Comparison of ENCODE assay signal across 1 cellular context in the genomic region with DNA sequence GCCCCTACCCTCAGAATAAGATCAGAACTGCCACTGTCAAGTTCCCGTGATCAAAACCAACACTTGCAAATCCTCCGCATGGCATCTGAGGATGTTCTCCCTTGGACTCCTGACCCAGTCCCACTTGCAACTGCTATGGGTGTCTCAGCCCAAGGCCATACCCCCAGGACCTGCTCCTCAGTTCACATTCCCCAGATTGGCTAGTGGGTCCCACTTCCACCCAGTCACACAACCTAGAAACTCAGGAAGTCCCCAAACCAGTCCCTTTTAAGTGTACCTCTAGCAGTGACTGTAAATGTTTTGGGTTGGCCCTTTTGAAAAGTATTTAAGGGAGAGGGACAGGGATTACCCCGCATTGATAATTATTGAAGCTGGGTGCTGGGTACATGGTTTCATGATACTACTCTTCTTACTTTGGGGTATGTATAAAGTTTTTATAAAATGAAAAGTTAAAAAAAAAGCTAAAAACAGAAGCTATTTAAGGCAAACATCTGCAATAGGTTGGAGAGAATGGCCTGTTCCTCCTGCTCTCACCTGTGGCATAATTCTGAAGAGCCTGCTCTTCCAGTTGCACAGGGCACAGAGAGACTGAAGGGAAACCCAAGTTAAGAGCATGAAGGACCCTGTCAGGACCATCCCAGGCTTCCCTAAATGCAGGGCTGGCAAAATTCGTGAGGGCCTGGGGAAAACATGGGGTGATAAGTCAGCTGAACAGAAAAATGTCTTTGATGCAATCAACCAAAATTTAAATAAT.
TF ChIP-seq lines count a peak whose summit lies in the region.

No MANE protein-coding gene starts in this region.

TF ChIP-seq in GM23338, 12 proteins besides CTCF, POLR2A, EP300 and RAD21:
- TF ChIP-seq EZH2phosphoT487 (IDR thresholded peaks at IDR 0.05; ENCODE audit: unreplicated experiment) (no peak), ZNF331 (CRISPR knock-in tag; IDR thresholded peaks at IDR 0.05; ENCODE audit: low read depth) (no peak), CREB1 (CRISPR knock-in tag; IDR thresholded peaks at IDR 0.05; ENCODE audit: low read depth) (no peak), ZNF114 (CRISPR knock-in tag; IDR thresholded peaks at IDR 0.05) (no peak), JUNB (IDR thresholded peaks at IDR 0.05; ENCODE audit: unreplicated experiment) (no peak), NANOG (IDR thresholded peaks at IDR 0.05; ENCODE audit: borderline replicate concordance) (no peak), EZH2 (IDR thresholded peaks at IDR 0.05; ENCODE audit: low read depth, unreplicated experiment) (no peak), POLR2AphosphoS5 (IDR thresholded peaks at IDR 0.05; ENCODE audit: low read depth) (no peak)
- TF ChIP-seq, protein P1, sequence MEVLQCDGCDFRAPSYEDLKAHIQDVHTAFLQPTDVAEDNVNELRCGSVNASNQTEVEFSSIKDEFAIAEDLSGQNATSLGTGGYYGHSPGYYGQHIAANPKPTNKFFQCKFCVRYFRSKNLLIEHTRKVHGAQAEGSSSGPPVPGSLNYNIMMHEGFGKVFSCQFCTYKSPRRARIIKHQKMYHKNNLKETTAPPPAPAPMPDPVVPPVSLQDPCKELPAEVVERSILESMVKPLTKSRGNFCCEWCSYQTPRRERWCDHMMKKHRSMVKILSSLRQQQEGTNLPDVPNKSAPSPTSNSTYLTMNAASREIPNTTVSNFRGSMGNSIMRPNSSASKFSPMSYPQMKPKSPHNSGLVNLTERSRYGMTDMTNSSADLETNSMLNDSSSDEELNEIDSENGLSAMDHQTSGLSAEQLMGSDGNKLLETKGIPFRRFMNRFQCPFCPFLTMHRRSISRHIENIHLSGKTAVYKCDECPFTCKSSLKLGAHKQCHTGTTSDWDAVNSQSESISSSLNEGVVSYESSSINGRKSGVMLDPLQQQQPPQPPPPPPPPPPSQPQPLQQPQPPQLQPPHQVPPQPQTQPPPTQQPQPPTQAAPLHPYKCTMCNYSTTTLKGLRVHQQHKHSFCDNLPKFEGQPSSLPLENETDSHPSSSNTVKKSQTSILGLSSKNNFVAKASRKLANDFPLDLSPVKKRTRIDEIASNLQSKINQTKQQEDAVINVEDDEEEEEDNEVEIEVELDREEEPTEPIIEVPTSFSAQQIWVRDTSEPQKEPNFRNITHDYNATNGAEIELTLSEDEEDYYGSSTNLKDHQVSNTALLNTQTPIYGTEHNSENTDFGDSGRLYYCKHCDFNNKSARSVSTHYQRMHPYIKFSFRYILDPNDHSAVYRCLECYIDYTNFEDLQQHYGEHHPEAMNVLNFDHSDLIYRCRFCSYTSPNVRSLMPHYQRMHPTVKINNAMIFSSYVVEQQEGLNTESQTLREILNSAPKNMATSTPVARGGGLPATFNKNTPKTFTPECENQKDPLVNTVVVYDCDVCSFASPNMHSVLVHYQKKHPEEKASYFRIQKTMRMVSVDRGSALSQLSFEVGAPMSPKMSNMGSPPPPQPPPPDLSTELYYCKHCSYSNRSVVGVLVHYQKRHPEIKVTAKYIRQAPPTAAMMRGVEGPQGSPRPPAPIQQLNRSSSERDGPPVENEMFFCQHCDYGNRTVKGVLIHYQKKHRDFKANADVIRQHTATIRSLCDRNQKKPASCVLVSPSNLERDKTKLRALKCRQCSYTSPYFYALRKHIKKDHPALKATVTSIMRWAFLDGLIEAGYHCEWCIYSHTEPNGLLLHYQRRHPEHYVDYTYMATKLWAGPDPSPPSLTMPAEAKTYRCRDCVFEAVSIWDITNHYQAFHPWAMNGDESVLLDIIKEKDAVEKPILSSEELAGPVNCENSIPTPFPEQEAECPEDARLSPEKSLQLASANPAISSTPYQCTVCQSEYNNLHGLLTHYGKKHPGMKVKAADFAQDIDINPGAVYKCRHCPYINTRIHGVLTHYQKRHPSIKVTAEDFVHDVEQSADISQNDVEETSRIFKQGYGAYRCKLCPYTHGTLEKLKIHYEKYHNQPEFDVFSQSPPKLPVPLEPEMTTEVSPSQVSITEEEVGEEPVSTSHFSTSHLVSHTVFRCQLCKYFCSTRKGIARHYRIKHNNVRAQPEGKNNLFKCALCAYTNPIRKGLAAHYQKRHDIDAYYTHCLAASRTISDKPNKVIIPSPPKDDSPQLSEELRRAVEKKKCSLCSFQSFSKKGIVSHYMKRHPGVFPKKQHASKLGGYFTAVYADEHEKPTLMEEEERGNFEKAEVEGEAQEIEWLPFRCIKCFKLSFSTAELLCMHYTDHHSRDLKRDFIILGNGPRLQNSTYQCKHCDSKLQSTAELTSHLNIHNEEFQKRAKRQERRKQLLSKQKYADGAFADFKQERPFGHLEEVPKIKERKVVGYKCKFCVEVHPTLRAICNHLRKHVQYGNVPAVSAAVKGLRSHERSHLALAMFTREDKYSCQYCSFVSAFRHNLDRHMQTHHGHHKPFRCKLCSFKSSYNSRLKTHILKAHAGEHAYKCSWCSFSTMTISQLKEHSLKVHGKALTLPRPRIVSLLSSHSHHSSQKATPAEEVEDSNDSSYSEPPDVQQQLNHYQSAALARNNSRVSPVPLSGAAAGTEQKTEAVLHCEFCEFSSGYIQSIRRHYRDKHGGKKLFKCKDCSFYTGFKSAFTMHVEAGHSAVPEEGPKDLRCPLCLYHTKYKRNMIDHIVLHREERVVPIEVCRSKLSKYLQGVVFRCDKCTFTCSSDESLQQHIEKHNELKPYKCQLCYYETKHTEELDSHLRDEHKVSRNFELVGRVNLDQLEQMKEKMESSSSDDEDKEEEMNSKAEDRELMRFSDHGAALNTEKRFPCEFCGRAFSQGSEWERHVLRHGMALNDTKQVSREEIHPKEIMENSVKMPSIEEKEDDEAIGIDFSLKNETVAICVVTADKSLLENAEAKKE (CRISPR knock-in tag; IDR thresholded peaks at IDR 0.05), result no peak
- TF ChIP-seq, protein P2, sequence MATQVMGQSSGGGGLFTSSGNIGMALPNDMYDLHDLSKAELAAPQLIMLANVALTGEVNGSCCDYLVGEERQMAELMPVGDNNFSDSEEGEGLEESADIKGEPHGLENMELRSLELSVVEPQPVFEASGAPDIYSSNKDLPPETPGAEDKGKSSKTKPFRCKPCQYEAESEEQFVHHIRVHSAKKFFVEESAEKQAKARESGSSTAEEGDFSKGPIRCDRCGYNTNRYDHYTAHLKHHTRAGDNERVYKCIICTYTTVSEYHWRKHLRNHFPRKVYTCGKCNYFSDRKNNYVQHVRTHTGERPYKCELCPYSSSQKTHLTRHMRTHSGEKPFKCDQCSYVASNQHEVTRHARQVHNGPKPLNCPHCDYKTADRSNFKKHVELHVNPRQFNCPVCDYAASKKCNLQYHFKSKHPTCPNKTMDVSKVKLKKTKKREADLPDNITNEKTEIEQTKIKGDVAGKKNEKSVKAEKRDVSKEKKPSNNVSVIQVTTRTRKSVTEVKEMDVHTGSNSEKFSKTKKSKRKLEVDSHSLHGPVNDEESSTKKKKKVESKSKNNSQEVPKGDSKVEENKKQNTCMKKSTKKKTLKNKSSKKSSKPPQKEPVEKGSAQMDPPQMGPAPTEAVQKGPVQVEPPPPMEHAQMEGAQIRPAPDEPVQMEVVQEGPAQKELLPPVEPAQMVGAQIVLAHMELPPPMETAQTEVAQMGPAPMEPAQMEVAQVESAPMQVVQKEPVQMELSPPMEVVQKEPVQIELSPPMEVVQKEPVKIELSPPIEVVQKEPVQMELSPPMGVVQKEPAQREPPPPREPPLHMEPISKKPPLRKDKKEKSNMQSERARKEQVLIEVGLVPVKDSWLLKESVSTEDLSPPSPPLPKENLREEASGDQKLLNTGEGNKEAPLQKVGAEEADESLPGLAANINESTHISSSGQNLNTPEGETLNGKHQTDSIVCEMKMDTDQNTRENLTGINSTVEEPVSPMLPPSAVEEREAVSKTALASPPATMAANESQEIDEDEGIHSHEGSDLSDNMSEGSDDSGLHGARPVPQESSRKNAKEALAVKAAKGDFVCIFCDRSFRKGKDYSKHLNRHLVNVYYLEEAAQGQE (IDR thresholded peaks at IDR 0.05; ENCODE audit: unreplicated experiment), result no peak
